8 cellular contexts compared by ENCODE assay signal in the genomic region with DNA sequence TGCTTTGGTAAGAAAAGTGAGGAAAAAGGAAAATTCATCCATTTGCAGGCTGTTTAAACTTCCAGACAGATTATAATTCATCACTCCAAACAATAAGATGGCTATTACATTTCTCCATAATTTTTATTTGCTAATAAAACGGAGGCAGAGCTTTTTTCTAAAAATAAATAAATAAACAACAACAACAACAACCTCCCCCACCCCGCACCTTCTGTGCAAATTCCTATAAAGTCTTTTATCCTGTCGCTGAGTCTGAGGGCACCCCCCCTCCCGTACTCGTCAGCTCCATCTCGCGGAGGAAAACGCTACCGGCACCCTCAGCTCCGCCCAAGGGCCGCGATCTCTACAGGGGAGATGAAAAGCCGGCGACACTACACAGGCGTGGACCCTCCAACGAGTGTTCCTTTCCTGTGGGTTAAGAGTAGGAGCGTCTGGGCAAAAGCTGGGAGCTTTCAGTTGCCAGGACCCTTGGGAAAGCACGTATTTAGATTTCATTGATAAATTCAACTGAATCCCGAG. TPM values are rescaled to one million over a fixed set of nuclear protein-coding genes. Genes with fewer than 3 reads are reported as not detected.
DNase-seq lines count a peak whose midpoint lies in the region; ATAC-seq and TF ChIP-seq lines count a peak whose summit lies in the region.

No MANE protein-coding gene starts in this region.

- TF ChIP-seq CTCF in GM12874 (IDR thresholded peaks at IDR 0.05; ENCODE audit: insufficient read depth, low read depth, low read length) (peak; percentile 81), ascending aorta (IDR thresholded peaks at IDR 0.05) (peak; percentile 77 to 94 (median 93)), vagina (IDR thresholded peaks at IDR 0.05) (peak; percentile 36 to 80 (median 66))

- H3K9me3 ChIP-seq in ascending aorta (peaks cover 0 to 4% of the 10 kb centered on the region in 2 donors), vagina (no peaks in the 10 kb centered on the region)

- H3K27ac ChIP-seq in ascending aorta (peak overlapping the region; percentile 99 to 100), rectal smooth muscle tissue (ENCODE audit: low read depth, low read length) (peak overlapping the region; percentile 99), vagina (peak overlapping the region; percentile 100)

- ATAC-seq in HG02938 (IDR thresholded peaks at IDR 0.05; ENCODE audit: unreplicated experiment), result peak; percentile 51

- H3K27me3 ChIP-seq in ascending aorta (no peaks in the 10 kb centered on the region), rectal smooth muscle tissue (ENCODE audit: control insufficient read depth, insufficient read depth, low read length) (no peaks in the 10 kb centered on the region), vagina (no peaks in the 10 kb centered on the region)

- DNase-seq in NCI-H1930 (lab: John Stamatoyannopoulos, UW), result peak; percentile 72 to 76
- peak; percentile 78 for DNase-seq in T-helper 9 cell
- peak; percentile 65 to 91 for DNase-seq in ascending aorta (ENCODE audit: low spot score in 2 of 2)
- peak; percentile 85 for DNase-seq in hepatic stellate cell (ENCODE audit: low spot score)
- peak in 1 of 2 donors; percentile 95 for DNase-seq in vagina (ENCODE audit: extremely low spot score in 2 of 2)

- H3K36me3 ChIP-seq in ascending aorta (no peaks in the 10 kb centered on the region), rectal smooth muscle tissue (ENCODE audit: control insufficient read depth, insufficient read depth, low read length) (no peaks in the 10 kb centered on the region), vagina (no peaks in the 10 kb centered on the region)

- H3K4me1 ChIP-seq in ascending aorta (peaks cover 0 to 11% of the 10 kb centered on the region in 2 donors), rectal smooth muscle tissue (ENCODE audit: control insufficient read depth, insufficient read depth, low read length) (peaks cover 16% of the 10 kb centered on the region), vagina (peaks cover 27% of the 10 kb centered on the region)

- H3K9ac ChIP-seq in rectal smooth muscle tissue (ENCODE audit: low read length), result peak overlapping the region; percentile 25

- H3K4me3 ChIP-seq in ascending aorta (peak overlapping the region; percentile 97 to 98), rectal smooth muscle tissue (ENCODE audit: low read length) (peak overlapping the region; percentile 90), vagina (peak overlapping the region; percentile 82 to 97)

- intact Hi-C loops in ascending aorta (cut with DNase I), result loop anchor here (5.0 to 10.0 kb wide), 8 partner anchors 272 to 1127 kb away; a partner anchor contains a TSS
- intact Hi-C loops in vagina (cut with DNase I), result no loop called here

- peak in 1 of 2 donors; percentile 31 for TF ChIP-seq POLR2A in vagina (IDR thresholded peaks at IDR 0.05)

RNA-seq across cellular contexts. Expression of a gene that starts 1.0 kb away (rescaled TPM):
- total RNA-seq in ascending aorta (108 TPM), vagina (88.1 TPM)
